In the genomic region with DNA sequence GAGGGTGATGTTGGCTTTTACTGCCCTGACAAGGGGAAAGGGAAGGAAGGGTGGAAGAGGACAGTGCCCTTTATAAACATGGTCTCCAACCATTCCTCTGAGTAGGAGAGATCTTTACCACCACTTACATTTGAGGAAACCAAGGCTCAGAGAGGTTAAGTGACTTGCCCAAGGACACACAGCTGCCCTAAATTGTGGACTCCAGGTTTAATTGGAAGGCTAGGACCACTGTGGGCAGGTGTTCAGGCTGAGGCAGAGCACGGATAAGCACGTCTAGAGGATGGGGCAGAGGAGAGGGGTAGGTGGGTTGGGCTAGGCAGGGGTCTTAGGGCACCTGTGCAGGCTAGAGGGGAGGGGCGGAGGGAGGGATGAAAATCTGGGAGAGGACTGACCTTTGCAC, we compare ENCODE assay signal across 2 cellular contexts.
TF ChIP-seq lines count a peak whose summit lies in the region.

No MANE protein-coding gene starts in this region.

TF ChIP-seq in HepG2, 621 proteins besides CTCF, POLR2A, EP300 and RAD21:
- TF ChIP-seq CREM (IDR thresholded peaks at IDR 0.05) (no peak), CREM (CRISPR knock-in tag; IDR thresholded peaks at IDR 0.05) (no peak), ZNF768 (CRISPR knock-in tag; IDR thresholded peaks at IDR 0.05) (peak; percentile 91)

TF ChIP-seq in K562, 482 proteins besides CTCF, POLR2A, EP300 and RAD21:
- TF ChIP-seq BCOR (IDR thresholded peaks at IDR 0.05) (peak; percentile 45; the same call in 1 of the 2 replicates), RBM25 (IDR thresholded peaks at IDR 0.05; ENCODE audit: low read depth, low read length, severe bottlenecking) (peak; percentile 87), ZFP36 (IDR thresholded peaks at IDR 0.05; ENCODE audit: low read depth, low read length, partially characterized antibody) (peak; percentile 88), ZNF165 (CRISPR knock-in tag; IDR thresholded peaks at IDR 0.05; ENCODE audit: borderline replicate concordance) (no peak)
